In genomic region chr10:4926400-4926799, GRCh38 we compare ENCODE assay signal across 1 cellular context.
TF ChIP-seq lines count a peak whose summit lies in the region.

No MANE protein-coding gene starts in this region.

TF ChIP-seq in K562, 482 proteins besides CTCF, POLR2A, EP300 and RAD21 (continued from another document):
- TF ChIP-seq ZNF280A (IDR thresholded peaks at IDR 0.05; ENCODE audit: low read depth, partially characterized antibody): peak; percentile 69
- TF ChIP-seq ZNF311 (CRISPR knock-in tag; IDR thresholded peaks at IDR 0.05): no peak
- no peak for TF ChIP-seq MTF1 (CRISPR knock-in tag; IDR thresholded peaks at IDR 0.05; ENCODE audit: borderline replicate concordance)
- peak in 1 of 2 experiments; percentile 69; a peak in 2 of 4 replicates for TF ChIP-seq TRIM24 (IDR thresholded peaks at IDR 0.05)
- TF ChIP-seq PHF20 (IDR thresholded peaks at IDR 0.05; ENCODE audit: partially characterized antibody): no peak
- TF ChIP-seq ATF2 (CRISPR knock-in tag; IDR thresholded peaks at IDR 0.05): no peak
- no peak for TF ChIP-seq ZNF583 (CRISPR knock-in tag; IDR thresholded peaks at IDR 0.05)
- no peak for TF ChIP-seq HMBOX1 (IDR thresholded peaks at IDR 0.05)
- TF ChIP-seq TCF7 (IDR thresholded peaks at IDR 0.05; ENCODE audit: borderline replicate concordance): no peak
- no peak for TF ChIP-seq ZNF436 (CRISPR knock-in tag; IDR thresholded peaks at IDR 0.05)
- TF ChIP-seq POLR2G (IDR thresholded peaks at IDR 0.05; ENCODE audit: low read depth, low read length): no peak
- TF ChIP-seq ETV1 (tag; conservative IDR thresholded peaks at IDR 0.05; ENCODE audit: low read depth): no peak
- no peak for TF ChIP-seq IRF1 (CRISPR knock-in tag; IDR thresholded peaks at IDR 0.05; ENCODE audit: borderline replicate concordance)
- no peak for TF ChIP-seq TSC22D4 (tag; IDR thresholded peaks at IDR 0.05)
- no peak for TF ChIP-seq ZNF253 (CRISPR knock-in tag; conservative IDR thresholded peaks at IDR 0.05)
- no peak for TF ChIP-seq PBX2 (CRISPR knock-in tag; IDR thresholded peaks at IDR 0.05; ENCODE audit: low read depth)
- no peak for TF ChIP-seq PBX2 (tag; conservative IDR thresholded peaks at IDR 0.05; ENCODE audit: low read depth)
- TF ChIP-seq ZNF395 (CRISPR knock-in tag; IDR thresholded peaks at IDR 0.05): no peak
- TF ChIP-seq CBX5 (IDR thresholded peaks at IDR 0.05; ENCODE audit: borderline replicate concordance, low read depth): peak; percentile 36; the same call in 1 of the 2 replicates
- TF ChIP-seq ZNF507 (tag; conservative IDR thresholded peaks at IDR 0.05): no peak
- TF ChIP-seq CBX3 (IDR thresholded peaks at IDR 0.05; ENCODE audit: borderline replicate concordance in 1 of 2, low read length in 2 of 2): peak in 1 of 2 experiments; percentile 92; a peak in 2 of 3 replicates
- no peak for TF ChIP-seq ZBTB7A (IDR thresholded peaks at IDR 0.05; ENCODE audit: borderline replicate concordance, control insufficient read depth, low read depth, low read length)
- no peak for TF ChIP-seq ZNF445 (CRISPR knock-in tag; IDR thresholded peaks at IDR 0.05; ENCODE audit: low read depth)
- TF ChIP-seq TRIM28 (IDR thresholded peaks at IDR 0.05): peak; percentile 90; the same call in 1 of the 2 replicates
TF ChIP-seq in K562: peak in this region for 7.
